Comparison of ENCODE assay signal across 8 cellular contexts in genomic region chrX:103405009-103405333, GRCh38. TPM values are rescaled to one million over a fixed set of nuclear protein-coding genes. Genes with fewer than 3 reads are reported as not detected.
A peak's percentile ranks its signal among the peaks of the same experiment; 100 is the strongest.
DNase-seq lines count a peak whose midpoint lies in the region; ATAC-seq, FAIRE-seq and TF ChIP-seq lines count a peak whose summit lies in the region.

No MANE protein-coding gene starts in this region.

- no peaks in the 10 kb centered on the region for H3K36me3 ChIP-seq in PC-9 (ENCODE audit: low read depth)
- no peaks in the 10 kb centered on the region for H3K36me3 ChIP-seq in small intestine (ENCODE audit: control insufficient read depth in 2 of 2, insufficient read depth in 2 of 2, low read length in 2 of 2)

- no peaks in the 10 kb centered on the region for H3K9me2 ChIP-seq in PC-9 (ENCODE audit: insufficient read depth)

- no peaks in the 10 kb centered on the region for H3K79me2 ChIP-seq in PC-9 (ENCODE audit: low read depth)

- H3K4me1 ChIP-seq in PC-9 (replicated peaks; ENCODE audit: insufficient read depth) (peaks cover 6% of the 10 kb centered on the region; the same call in 1 of the 2 replicates), small intestine (ENCODE audit: control insufficient read depth in 2 of 2, insufficient read depth in 1 of 2, low read depth in 1 of 2, low read length in 1 of 2) (no peaks in the 10 kb centered on the region)

- no peak for FAIRE-seq in small intestine (lab: Jason Lieb, UNC)

- no peaks in the 10 kb centered on the region for H4K20me1 ChIP-seq in PC-9 (ENCODE audit: insufficient read depth)

- H3K4me3 ChIP-seq in PC-9 (peak overlapping the region; percentile 69), foreskin fibroblast (ENCODE audit: low read depth in 1 of 2, low read length in 2 of 2) (peak overlapping the region; percentile 74 to 76), small intestine (ENCODE audit: low read depth in 1 of 2, low read length in 2 of 2) (peak overlapping the region; percentile 16 to 36)

- TSS peak; percentile 84 for BruUV-seq in PC-9 (replicated peaks; lab: Mats Ljungman, UMichigan)

- peak overlapping the region; percentile 85 for H3K4me2 ChIP-seq in PC-9

- intact Hi-C loops in PC-9 (cut with micrococcal nuclease; ENCODE audit: unreplicated experiment): no loop called here

- no peak for DNase-seq in PC-9
- no peak for DNase-seq in foreskin fibroblast
- DNase-seq in small intestine: peak; percentile 0
- DNase-seq in GF-D8 (lab: John Stamatoyannopoulos, UW): no peak
- DNase-seq in NCI-H1092 treated with DMSO at 0.1 percent for 48 hours (lab: John Stamatoyannopoulos, UW): no peak
- no peak for DNase-seq in NCI-H2107 (lab: John Stamatoyannopoulos, UW)
- DNase-seq in MV-4-11 (lab: John Stamatoyannopoulos, UW): no peak

- 1 to 19% (median 5%) methylated on average over 7 of the region's 7 CpGs for whole genome bisulfite sequencing in small intestine, 3 donors

- TF ChIP-seq CTCF in PC-9 (conservative IDR thresholded peaks at IDR 0.05) (no peak), foreskin fibroblast (IDR thresholded peaks at IDR 0.05; ENCODE audit: low read depth, low read length) (no peak)

- POLR2A ChIA-PET in PC-9 (lab: Charles Lee; ENCODE audit: unreplicated experiment): interaction anchor here (0.5 kb wide), 1 partner anchor 251 kb away, joined by 3 read pairs; no protein-coding TSS in a partner anchor

- H3K27ac ChIP-seq in PC-9 (no peak overlapping the region), small intestine (ENCODE audit: low read depth in 1 of 2, low read length in 1 of 2) (peak overlapping the region in 1 of 2 donors; percentile 17)

- CTCF ChIA-PET in PC-9 (lab: Charles Lee): no interaction called here

- no peaks in the 10 kb centered on the region for H3F3A ChIP-seq in PC-9 (ENCODE audit: insufficient read depth, low read depth)

- peak; percentile 21 for ATAC-seq in GM21825 (IDR thresholded peaks at IDR 0.05; ENCODE audit: unreplicated experiment)

- H2AFZ ChIP-seq in PC-9: peak overlapping the region; percentile 86

- no peaks in the 10 kb centered on the region for H3K9me3 ChIP-seq in PC-9 (ENCODE audit: insufficient read depth, low read depth)
- no peaks in the 10 kb centered on the region for H3K9me3 ChIP-seq in small intestine (ENCODE audit: control insufficient read depth, low read depth)

- H3K27me3 ChIP-seq in PC-9 (ENCODE audit: insufficient read depth, low read depth): no peaks in the 10 kb centered on the region
- H3K27me3 ChIP-seq in small intestine (ENCODE audit: control insufficient read depth in 2 of 2, insufficient read depth in 2 of 2, low read length in 2 of 2): no peaks in the 10 kb centered on the region

RNA-seq across cellular contexts. Expression of gene BEX3, which starts 28.6 kb away (rescaled TPM):
- total RNA-seq in PC-9 (2021): 120 and 130 TPM in 2 replicates
- polyA plus RNA-seq in small intestine: 10 to 100 TPM in 2 of 3 donors, 1 to 10 TPM in 1; 8.1 to 82.2 (median 20.3) TPM

RNA-seq across cellular contexts. Expression of gene TCEAL9, which starts 48.7 kb away (rescaled TPM):
- 44.4 and 57.1 TPM in 2 replicates for total RNA-seq in PC-9 (2021)
- 10 to 100 TPM; 23.3 to 56.8 (median 41.9) TPM for polyA plus RNA-seq in small intestine
